16 cellular contexts compared by ENCODE assay signal in the genomic region with DNA sequence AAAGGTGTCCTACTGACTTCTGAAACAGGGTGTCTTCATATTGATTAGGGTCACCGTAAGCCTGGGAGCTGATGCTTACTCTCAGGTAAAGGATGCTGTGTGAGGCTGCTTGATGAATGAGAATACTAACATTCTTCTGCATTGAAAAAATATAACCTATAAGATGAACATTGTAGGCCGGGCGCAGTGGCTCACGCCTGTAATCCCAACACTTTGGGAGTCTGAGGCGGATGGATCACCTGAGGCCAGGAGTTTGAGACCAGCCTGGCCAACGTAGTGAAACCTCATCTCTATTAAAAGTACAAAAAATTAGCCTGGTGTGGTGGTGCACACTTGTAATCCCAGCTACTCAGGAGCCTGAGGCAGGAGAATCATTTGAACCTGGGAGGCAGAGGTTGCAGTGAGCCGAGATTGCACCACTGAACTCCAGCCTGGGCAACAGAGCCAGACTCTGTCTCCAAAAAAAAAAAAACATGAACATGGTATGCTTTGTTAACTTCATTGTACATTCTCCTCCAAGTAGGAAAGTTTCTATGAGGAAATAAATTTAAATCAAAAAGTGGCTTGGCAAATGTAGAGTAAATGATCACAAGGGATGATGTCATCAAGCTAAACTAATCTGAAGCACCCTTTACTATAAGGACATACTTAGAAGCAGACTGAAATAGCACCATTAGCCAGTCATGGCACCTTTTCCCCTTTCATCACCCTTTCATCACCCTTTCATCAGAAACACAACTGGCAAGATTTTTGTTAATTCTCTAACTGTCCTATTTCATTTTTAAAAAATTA. TPM values are rescaled to one million over a fixed set of nuclear protein-coding genes. Genes with fewer than 3 reads are reported as not detected.
DNase-seq lines count a peak whose midpoint lies in the region; ATAC-seq and TF ChIP-seq lines count a peak whose summit lies in the region.
"Had no signal": no experiment of that assay in that cellular context is flagged by ENCODE, and none has a peak within 500 bp of the region (broad histone marks: within the 10 kb centered on the region; RNA-seq: fewer than 3 reads in every experiment).

No MANE protein-coding gene starts in this region.

- no peak overlapping the region for H3K27ac Mint-ChIP-seq in T-helper 2 cell treated with Interferon-gamma antibody and Interleukin-4, amounts not matched to agents 5 μg/mL and 100 μg/mL, for 36 hours
- H3K27ac Mint-ChIP-seq in CD4-positive, alpha-beta T cell, result no peak overlapping the region
- H3K27ac Mint-ChIP-seq in activated T-helper 17 cell treated with anti-CD3 and anti-CD28 coated beads, Interleukin-2, amount 50 U/mL, for 72 hours, result peak overlapping the region; percentile 92
- peak overlapping the region in 2 of 3 experiments; percentile 37 to 58 for H3K27ac Mint-ChIP-seq in nephron

- H3K27me3 Mint-ChIP-seq in T-helper 2 cell treated with Interferon-gamma antibody and Interleukin-4, amounts not matched to agents 5 μg/mL and 100 μg/mL, for 36 hours (ENCODE audit: low read depth), result peaks cover 12% of the 10 kb centered on the region
- peaks cover 4% of the 10 kb centered on the region for H3K27me3 Mint-ChIP-seq in CD4-positive, alpha-beta T cell
- no peaks in the 10 kb centered on the region for H3K27me3 Mint-ChIP-seq in activated T-helper 17 cell treated with anti-CD3 and anti-CD28 coated beads, Interleukin-2, amount 50 U/mL, for 72 hours
- peaks cover 4% of the 10 kb centered on the region for H3K27me3 Mint-ChIP-seq in nephron (ENCODE audit: low read depth)

- no peaks in the 10 kb centered on the region for H3K36me3 Mint-ChIP-seq in T-helper 2 cell treated with Interferon-gamma antibody and Interleukin-4, amounts not matched to agents 5 μg/mL and 100 μg/mL, for 36 hours (ENCODE audit: low read depth)
- H3K36me3 Mint-ChIP-seq in CD4-positive, alpha-beta T cell (ENCODE audit: low read depth), result peaks cover 7% of the 10 kb centered on the region
- peaks cover 5% of the 10 kb centered on the region for H3K36me3 Mint-ChIP-seq in activated T-helper 17 cell treated with anti-CD3 and anti-CD28 coated beads, Interleukin-2, amount 50 U/mL, for 72 hours (ENCODE audit: low read depth)
- H3K36me3 Mint-ChIP-seq in nephron (ENCODE audit: low read depth), result no peaks in the 10 kb centered on the region

- H3K9me3 Mint-ChIP-seq in T-helper 2 cell treated with Interferon-gamma antibody and Interleukin-4, amounts not matched to agents 5 μg/mL and 100 μg/mL, for 36 hours, result no peaks in the 10 kb centered on the region
- no peaks in the 10 kb centered on the region for H3K9me3 Mint-ChIP-seq in CD4-positive, alpha-beta T cell
- no peaks in the 10 kb centered on the region for H3K9me3 Mint-ChIP-seq in activated T-helper 17 cell treated with anti-CD3 and anti-CD28 coated beads, Interleukin-2, amount 50 U/mL, for 72 hours
- H3K9me3 Mint-ChIP-seq in nephron, result no peaks in the 10 kb centered on the region

- TF ChIP-seq CTCF in CD4-positive, alpha-beta T cell (IDR thresholded peaks at IDR 0.05), result no peak
- no peak for TF ChIP-seq CTCF in nephron (IDR thresholded peaks at IDR 0.05; ENCODE audit: unreplicated experiment in 3 of 3)

- CTCF ChIA-PET in CD4-positive, alpha-beta T cell (lab: Charles Lee), result interaction anchor here (0.8 to 1.5 kb wide), 2 partner anchors 89 to 115 kb away, joined by 3 to 4 read pairs; a partner anchor contains a TSS

- peak overlapping the region; percentile 8 for H3K4me3 Mint-ChIP-seq in T-helper 2 cell treated with Interferon-gamma antibody and Interleukin-4, amounts not matched to agents 5 μg/mL and 100 μg/mL, for 36 hours
- peak overlapping the region; percentile 99 for H3K4me3 Mint-ChIP-seq in CD4-positive, alpha-beta T cell
- no peak overlapping the region for H3K4me3 Mint-ChIP-seq in activated T-helper 17 cell treated with anti-CD3 and anti-CD28 coated beads, Interleukin-2, amount 50 U/mL, for 72 hours
- H3K4me3 Mint-ChIP-seq in nephron, result peak overlapping the region; percentile 61 to 79 (median 69)

- intact Hi-C loops in CD4-positive, alpha-beta T cell (cut with DNase I, micrococcal nuclease), result loop anchor here (10.0 kb wide), 2 partner anchors 201 to 531 kb away; a partner anchor contains a TSS

- no peak for ATAC-seq in CD4-positive, alpha-beta T cell (ENCODE audit: poor library complexity)
- ATAC-seq in activated T-helper 17 cell treated with anti-CD3 and anti-CD28 coated beads, Interleukin-2, amount 50 U/mL, for 72 hours (replicated peaks), result no peak
- no peak for ATAC-seq in HG03521 (IDR thresholded peaks at IDR 0.05; ENCODE audit: unreplicated experiment)
- ATAC-seq: A549, left colon, mucosa of descending colon had no signal

- H3K4me1 Mint-ChIP-seq in T-helper 2 cell treated with Interferon-gamma antibody and Interleukin-4, amounts not matched to agents 5 μg/mL and 100 μg/mL, for 36 hours (ENCODE audit: low read depth), result peaks cover 4% of the 10 kb centered on the region
- peaks cover 8% of the 10 kb centered on the region for H3K4me1 Mint-ChIP-seq in CD4-positive, alpha-beta T cell (ENCODE audit: low read depth)
- no peaks in the 10 kb centered on the region for H3K4me1 Mint-ChIP-seq in activated T-helper 17 cell treated with anti-CD3 and anti-CD28 coated beads, Interleukin-2, amount 50 U/mL, for 72 hours
- H3K4me1 Mint-ChIP-seq in nephron, result no peaks in the 10 kb centered on the region

- H3K27me3 ChIP-seq in CD4-positive, alpha-beta T cell (ENCODE audit: control insufficient read depth, insufficient read depth, low read length), result no peaks in the 10 kb centered on the region
- H3K27me3 ChIP-seq: stomach had no signal

- no peaks in the 10 kb centered on the region for H3K9me3 ChIP-seq in CD4-positive, alpha-beta T cell (ENCODE audit: control insufficient read depth, low read length)
- H3K9me3 ChIP-seq: A549, mucosa of descending colon, stomach had no signal

- peak overlapping the region; percentile 90 for H3K27ac ChIP-seq in CD4-positive, alpha-beta T cell (ENCODE audit: low read depth, low read length)

- no peak for DNase-seq in T-helper 2 cell treated with Interferon-gamma antibody and Interleukin-4, amounts not matched to agents 5 μg/mL and 100 μg/mL, for 36 hours (ENCODE audit: low spot score)
- DNase-seq in T-helper 2 cell (no peak), DMS114 treated with DMSO at 0.1 percent for 48 hours (lab: John Stamatoyannopoulos, UW; ENCODE audit: unreplicated experiment) (no peak)
- no peak for DNase-seq in CD4-positive, alpha-beta T cell
- no peak for DNase-seq in central memory CD4-positive, alpha-beta T cell
- DNase-seq: activated CD8-positive, alpha-beta memory T cell treated with anti-CD3 and anti-CD28 coated beads, Interleukin-2, amount 50 U/mL, for 48 hours; cerebellar nuclear complex; left colon; mucosa of descending colon; NCI-H774; stomach; WERI-Rb-1 had no signal

- POLR2A ChIA-PET in CD4-positive, alpha-beta T cell (lab: Charles Lee), result interaction anchor here (1.3 kb wide), 1 partner anchor 89 kb away, joined by 3 read pairs; a partner anchor contains a TSS

RNA-seq across cellular contexts. Expression of a gene that starts 1.5 kb away (rescaled TPM):
- 10 to 100 TPM; 49.9 to 57.8 TPM for total RNA-seq in CD4-positive, alpha-beta T cell
- 10 to 100 TPM; 27.6 to 35.1 TPM for total RNA-seq in activated T-helper 17 cell treated with anti-CD3 and anti-CD28 coated beads, Interleukin-2, amount 50 U/mL, for 72 hours

Comparison
In these comparisons a context has a peak if more than half of its experiments do, and no peak if none do; other contexts are left out.
1. H3K27ac Mint-ChIP-seq: peak in activated T-helper 17 cell treated with anti-CD3 and anti-CD28 coated beads, Interleukin-2, amount 50 U/mL, for 72 hours (single experiment) and nephron (2 of 3); none in T-helper 2 cell treated with Interferon-gamma antibody and Interleukin-4, amounts not matched to agents 5 μg/mL and 100 μg/mL, for 36 hours (single experiment) and CD4-positive, alpha-beta T cell (single experiment).